16 cellular contexts compared by ENCODE assay signal in the genomic region with DNA sequence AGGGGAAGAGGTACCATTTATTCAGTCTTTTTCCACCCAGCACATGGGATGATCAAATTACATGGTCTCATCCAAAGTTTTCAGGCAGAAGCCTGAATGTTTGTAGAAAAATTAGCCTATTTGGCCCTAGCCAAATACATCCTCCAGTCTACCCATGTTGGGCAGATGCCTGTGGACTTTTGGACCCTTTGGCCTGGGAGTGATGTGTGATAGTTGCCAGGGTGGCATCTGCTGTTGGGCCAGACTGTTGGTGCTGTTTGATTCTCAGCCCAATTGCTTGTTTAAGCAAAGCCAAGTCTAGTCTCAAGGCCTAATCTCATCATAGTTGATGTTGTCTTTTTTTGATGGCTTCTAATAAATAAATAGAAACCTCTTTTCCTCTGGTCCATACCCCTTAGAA.
"Had no signal": no experiment of that assay in that cellular context is flagged by ENCODE, and none has a peak within 500 bp of the region (broad histone marks: within the 10 kb centered on the region; RNA-seq: fewer than 3 reads in every experiment).

No MANE protein-coding gene starts in this region.

- DNase-seq: KBM-7, NCI-H1092 treated with DMSO at 0.1 percent for 48 hours, NCI-H1436, NCI-H187, NCI-H2029, NCI-H2081 treated with DMSO at 0.1 percent for 48 hours, NCI-H2171, NCI-H226, NCI-H446, NCI-H510A, NCI-H524 treated with DMSO at 0.1 percent for 48 hours, NCI-H69, NCI-H774, Right ventricle myocardium superior, RPMI8226, SIG-M5 had no signal
